ENCODE assay signal across 1 cellular context in the genomic region with DNA sequence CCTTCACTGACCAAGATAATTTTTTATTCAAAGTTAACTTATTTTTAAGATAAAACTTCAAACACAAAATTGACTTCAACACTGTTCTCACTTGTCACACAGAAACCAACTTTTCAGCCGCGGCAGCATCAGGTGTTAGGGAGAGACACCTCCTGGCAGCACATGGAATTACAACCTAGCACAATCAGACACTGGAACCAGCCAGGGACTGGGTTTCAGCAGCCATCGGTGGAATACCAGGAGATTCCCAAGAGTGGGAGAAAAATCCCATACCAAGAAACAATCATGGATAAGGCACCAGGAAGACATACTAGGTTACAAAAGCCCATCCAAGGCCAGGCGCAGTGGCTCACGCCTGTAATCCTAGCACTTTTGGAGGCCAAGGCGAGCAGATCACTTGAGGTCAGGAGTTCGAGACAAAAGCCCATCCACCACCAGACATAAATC.
TF ChIP-seq lines count a peak whose summit lies in the region.

No MANE protein-coding gene starts in this region.

TF ChIP-seq in endothelial cell of umbilical vein, 7 proteins besides CTCF, POLR2A, EP300 and RAD21:
- TF ChIP-seq FOS (IDR thresholded peaks at IDR 0.05; ENCODE audit: borderline replicate concordance, insufficient read depth, low read length) (no peak), GATA2 (IDR thresholded peaks at IDR 0.05; ENCODE audit: insufficient read depth, insufficient read length, low read depth, low read length) (no peak), EZH2 (IDR thresholded peaks at IDR 0.05; ENCODE audit: borderline replicate concordance, low read depth, low read length, severe bottlenecking) (no peak), JUN (IDR thresholded peaks at IDR 0.05; ENCODE audit: borderline replicate concordance, insufficient read depth, insufficient read length, low read depth) (no peak), POLR2AphosphoS5 (IDR thresholded peaks at IDR 0.05; ENCODE audit: insufficient read depth, low read depth, low read length) (no peak), MYC (IDR thresholded peaks at IDR 0.05; ENCODE audit: low read depth, low read length) (no peak)
- TF ChIP-seq, protein P1, sequence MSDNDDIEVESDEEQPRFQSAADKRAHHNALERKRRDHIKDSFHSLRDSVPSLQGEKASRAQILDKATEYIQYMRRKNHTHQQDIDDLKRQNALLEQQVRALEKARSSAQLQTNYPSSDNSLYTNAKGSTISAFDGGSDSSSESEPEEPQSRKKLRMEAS (IDR thresholded peaks at IDR 0.05; ENCODE audit: insufficient read depth, insufficient read length): no peak
